In the genomic region with DNA sequence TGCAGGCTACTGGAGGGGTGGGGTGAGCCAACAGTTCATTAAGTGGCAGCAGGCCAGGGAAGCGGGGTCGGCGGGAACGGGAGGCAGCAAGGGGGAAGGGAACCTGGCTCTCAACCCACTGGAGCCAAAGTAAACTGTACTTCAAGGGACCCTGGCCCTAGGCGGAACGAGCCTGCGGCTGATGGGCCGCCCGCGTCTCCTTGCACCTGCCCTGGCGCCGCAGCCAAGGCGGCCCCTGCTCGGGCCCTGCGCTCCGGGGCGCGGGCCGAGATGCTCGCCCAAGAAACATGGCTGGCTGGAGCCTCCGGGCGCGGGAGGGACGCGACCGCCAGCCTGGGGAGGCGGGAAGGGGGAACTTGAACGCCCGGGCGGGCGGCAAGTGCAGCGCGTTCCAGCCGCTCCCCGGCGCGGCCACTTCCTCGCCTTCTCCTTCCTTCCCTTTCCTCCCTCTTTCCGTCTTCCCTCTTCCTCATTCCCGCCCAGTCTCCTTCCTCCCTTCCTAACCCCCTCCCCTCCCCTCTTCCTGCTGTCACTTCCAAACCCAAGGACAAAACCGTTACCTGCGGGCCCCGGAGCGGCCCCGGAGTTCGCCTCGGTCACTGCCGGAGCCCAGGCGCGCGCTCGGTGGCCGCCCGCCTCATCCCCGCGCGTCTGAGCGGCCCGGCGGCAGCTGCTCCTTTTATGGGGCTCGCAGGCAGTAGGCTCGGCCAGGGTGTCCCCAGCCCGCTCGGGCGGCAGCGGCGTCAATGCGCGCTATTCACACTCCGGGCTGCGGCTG, we compare ENCODE assay signal across 8 cellular contexts.
A peak's percentile ranks its signal among the peaks of the same experiment; 100 is the strongest.
DNase-seq lines count a peak whose midpoint lies in the region; ATAC-seq, FAIRE-seq and TF ChIP-seq lines count a peak whose summit lies in the region.
"Had no signal": no experiment of that assay in that cellular context is flagged by ENCODE, and none has a peak within 500 bp of the region (broad histone marks: within the 10 kb centered on the region; RNA-seq: fewer than 3 reads in every experiment).

No MANE protein-coding gene starts in this region.

- in situ Hi-C loops in IMR-90 (cut with MboI; ENCODE audit: low sequenced_read_pairs), result no loop called here

- WGBS in IMR-90 (ENCODE audit: extremely low coverage in 2 of 2, insufficient read length in 1 of 2), 2 experiments, result 5% methylated on average over 15 of the region's 71 CpGs; no CpG with 5 or more reads in 1 of the 2 experiments

- H3K9me3 ChIP-seq in IMR-90 (ENCODE audit: control insufficient read depth, insufficient read depth, low read length) (no peaks in the 10 kb centered on the region), endothelial cell of umbilical vein (replicated peaks; ENCODE audit: control insufficient read depth, insufficient read depth, low read length) (no peaks in the 10 kb centered on the region), lower lobe of right lung (no peaks in the 10 kb centered on the region), tibial artery (no peaks in the 10 kb centered on the region)

- H4K20me1 ChIP-seq in IMR-90 (ENCODE audit: insufficient read depth, low read length) (peaks cover 12% of the 10 kb centered on the region; the same call in 1 of the 2 replicates), endothelial cell of umbilical vein (replicated peaks; ENCODE audit: control insufficient read depth, extremely low read depth, insufficient read depth, low read length) (peaks cover 5% of the 10 kb centered on the region)

- dilution Hi-C loops in IMR-90 (cut with HindIII; ENCODE audit: low sequenced_read_pairs, unreplicated experiment), result no loop called here
- dilution Hi-C loops in endothelial cell of umbilical vein (cut with MboI; ENCODE audit: extremely low pct_ligation_motif_present, low sequenced_read_pairs), result no loop called here

- TF ChIP-seq CTCF in IMR-90 (conservative IDR thresholded peaks at IDR 0.05; ENCODE audit: low read depth, low read length) (no peak), endothelial cell of umbilical vein (IDR thresholded peaks at IDR 0.05; ENCODE audit: extremely low read depth in 1 of 2, insufficient read depth in 1 of 2, low read depth in 1 of 2, low read length in 2 of 2) (no peak), lower lobe of right lung (IDR thresholded peaks at IDR 0.05) (no peak), tibial artery (IDR thresholded peaks at IDR 0.05) (no peak)

- no peaks in the 10 kb centered on the region for H3K9me1 ChIP-seq in IMR-90 (ENCODE audit: insufficient read depth, low read length)
- no peaks in the 10 kb centered on the region for H3K9me1 ChIP-seq in endothelial cell of umbilical vein (replicated peaks; ENCODE audit: control insufficient read depth, extremely low read depth, insufficient read depth, low read length)

- H2AK9ac ChIP-seq in IMR-90 (replicated peaks; ENCODE audit: low read depth, low read length, poor library complexity), result peak overlapping the region; percentile 55

- H3K18ac ChIP-seq in IMR-90 (ENCODE audit: low read depth, low read length), result no peak overlapping the region; the same call in 1 of the 2 replicates

- no peak for TF ChIP-seq POLR2A in IMR-90 (IDR thresholded peaks at IDR 0.05; ENCODE audit: low read depth, low read length)
- TF ChIP-seq POLR2A in endothelial cell of umbilical vein (IDR thresholded peaks at IDR 0.05; ENCODE audit: low read depth, low read length), result no peak

- H2BK120ac ChIP-seq in IMR-90 (ENCODE audit: low read depth, low read length), result peak overlapping the region; percentile 38; the same call in 1 of the 2 replicates

- H3K14ac ChIP-seq in IMR-90 (replicated peaks; ENCODE audit: low read depth, low read length), result no peak overlapping the region

- no peaks in the 10 kb centered on the region for H3K36me3 ChIP-seq in IMR-90 (ENCODE audit: control insufficient read depth, insufficient read depth, low read length)
- H3K36me3 ChIP-seq in endothelial cell of umbilical vein (ENCODE audit: control insufficient read depth in 2 of 2, extremely low read depth in 1 of 2, insufficient read depth in 2 of 2, low read length in 2 of 2), result no peaks in the 10 kb centered on the region
- H3K36me3 ChIP-seq in lower lobe of right lung, result no peaks in the 10 kb centered on the region
- no peaks in the 10 kb centered on the region for H3K36me3 ChIP-seq in tibial artery

- no peak overlapping the region for H2BK5ac ChIP-seq in IMR-90 (ENCODE audit: low read depth, low read length, poor library complexity, severe bottlenecking)

- no peak overlapping the region; the same call in 1 of the 2 replicates for H3K27ac ChIP-seq in IMR-90 (ENCODE audit: insufficient read depth, low read length)
- H3K27ac ChIP-seq in endothelial cell of umbilical vein (ENCODE audit: insufficient read depth, low read depth, low read length), result no peak overlapping the region
- H3K27ac ChIP-seq in lower lobe of right lung, result no peak overlapping the region
- peak overlapping the region; percentile 62 to 70 for H3K27ac ChIP-seq in tibial artery

- H3K79me2 ChIP-seq in endothelial cell of umbilical vein (ENCODE audit: control insufficient read depth, insufficient read depth, low read length), result no peaks in the 10 kb centered on the region

- peak overlapping the region; percentile 63 for H3K4me3 ChIP-seq in IMR-90 (ENCODE audit: insufficient read depth, low read depth, low read length)
- H3K4me3 ChIP-seq in endothelial cell of umbilical vein (replicated peaks in 1 of 3; ENCODE audit: insufficient read depth in 1 of 3, low read depth in 1 of 3, low read length in 3 of 3), result peak overlapping the region in 2 of 3 experiments; percentile 21 to 40
- peak overlapping the region; percentile 51 for H3K4me3 ChIP-seq in lower lobe of right lung
- H3K4me3 ChIP-seq in tibial artery, result peak overlapping the region; percentile 58 to 80

- H4K8ac ChIP-seq in IMR-90 (ENCODE audit: low read depth in 2 of 2, low read length in 2 of 2), result peak overlapping the region in 1 of 2 experiments; percentile 28; a peak in 1 of 4 replicates

- no peak overlapping the region for H2BK20ac ChIP-seq in IMR-90 (ENCODE audit: low read depth, low read length)

- H3K4me1 ChIP-seq in IMR-90 (ENCODE audit: control insufficient read depth, insufficient read depth, low read length) (peaks cover 9% of the 10 kb centered on the region), endothelial cell of umbilical vein (ENCODE audit: control insufficient read depth, extremely low read depth, insufficient read depth, low read length) (peaks cover 2% of the 10 kb centered on the region), lower lobe of right lung (peaks cover 13% of the 10 kb centered on the region), tibial artery (peaks cover 0 to 20% (median 10%) of the 10 kb centered on the region in 4 donors)

- CTCF ChIA-PET in IMR-90 (lab: Yijun Ruan, JAX), result no interaction called here
- CTCF ChIA-PET in endothelial cell of umbilical vein (lab: Charles Lee), result interaction anchor here (1.2 to 2.4 kb wide), 3 partner anchors 9 to 14 kb away, joined by 3 to 7 read pairs (median 4); no protein-coding TSS in a partner anchor

- no peak overlapping the region; the same call in 1 of the 2 replicates for H4K91ac ChIP-seq in IMR-90 (ENCODE audit: insufficient read depth, low read depth, low read length)

- intact Hi-C loops in IMR-90 (cut with micrococcal nuclease), result no loop called here
- intact Hi-C loops in endothelial cell of umbilical vein (cut with micrococcal nuclease), result no loop called here
- intact Hi-C loops in lower lobe of right lung (cut with DNase I), result no loop called here
- intact Hi-C loops in tibial artery (cut with DNase I; ENCODE audit: low total_unique reads), result no loop called here

- no peak for TF ChIP-seq RAD21 in IMR-90 (IDR thresholded peaks at IDR 0.05; ENCODE audit: low read length)

- DNase-seq in IMR-90, result no peak
- no peak for DNase-seq in endothelial cell of umbilical vein (ENCODE audit: low read depth, low spot score)
- DNase-seq in lower lobe of right lung, result peak; percentile 38
- peak in 1 of 2 donors; percentile 68 for DNase-seq in tibial artery
- no peak for DNase-seq in dermis blood vessel endothelial cell
- no peak for DNase-seq in activated CD4-positive, CD25-positive, alpha-beta regulatory T cell (lab: John Stamatoyannopoulos, UW)
- DNase-seq: activated CD8-positive, alpha-beta memory T cell treated with anti-CD3 and anti-CD28 coated beads, Interleukin-2, amount 10 ng/mL, durations not matched to agents 7 days and 5 days had no signal

- peak; percentile 83 for ATAC-seq in IMR-90 (ENCODE audit: low read depth)
- peak; percentile 60 to 68 for ATAC-seq in lower lobe of right lung
- no peak for ATAC-seq in HG02642 (IDR thresholded peaks at IDR 0.05; ENCODE audit: poor library complexity, unreplicated experiment)
- ATAC-seq: activated CD8-positive, alpha-beta memory T cell treated with anti-CD3 and anti-CD28 coated beads, Interleukin-2, amount 10 ng/mL, durations not matched to agents 7 days and 5 days had no signal

- 0 out of 2 replicates have a peak overlapping the region, but pooled peaks have one; percentile 49 for H3K4ac ChIP-seq in IMR-90 (ENCODE audit: low read depth, low read length)

- no peak overlapping the region for H3K23ac ChIP-seq in IMR-90 (ENCODE audit: low read depth, low read length)

- H2AFZ ChIP-seq in IMR-90 (replicated peaks; ENCODE audit: low read length, poor library complexity), result peak overlapping the region; percentile 84
- H2AFZ ChIP-seq in endothelial cell of umbilical vein (ENCODE audit: low read depth, low read length), result no peak overlapping the region

- H3K27me3 ChIP-seq in IMR-90 (ENCODE audit: control insufficient read depth, insufficient read depth, low read length) (no peaks in the 10 kb centered on the region), endothelial cell of umbilical vein (ENCODE audit: control insufficient read depth in 2 of 2, insufficient read depth in 2 of 2, low read length in 2 of 2) (peaks cover 0 to 12% of the 10 kb centered on the region in 2 experiments), lower lobe of right lung (ENCODE audit: low read depth) (peaks cover 4% of the 10 kb centered on the region), tibial artery (no peaks in the 10 kb centered on the region)

- no peak overlapping the region for H2AK5ac ChIP-seq in IMR-90 (ENCODE audit: low read depth, low read length)

- H3K56ac ChIP-seq in IMR-90 (ENCODE audit: extremely low read depth, insufficient read depth, low read length), result no peak overlapping the region

- FAIRE-seq in endothelial cell of umbilical vein (lab: Jason Lieb, UNC), result no peak

- no peak overlapping the region for H2BK15ac ChIP-seq in IMR-90 (ENCODE audit: low read depth, low read length)

- peaks cover 13 to 32% of the 10 kb centered on the region in 2 experiments; a peak in 3 of 4 replicates for H3K79me1 ChIP-seq in IMR-90 (ENCODE audit: low read depth in 1 of 2, low read length in 2 of 2)

- no peak overlapping the region for H4K5ac ChIP-seq in IMR-90 (ENCODE audit: low read depth, low read length)

- POLR2A ChIA-PET in IMR-90 (lab: Charles Lee; ENCODE audit: unreplicated experiment) (no interaction called here), endothelial cell of umbilical vein (lab: Charles Lee) (no interaction called here)

- H3K4me2 ChIP-seq in IMR-90 (ENCODE audit: low read depth, low read length) (peak overlapping the region; percentile 86), endothelial cell of umbilical vein (ENCODE audit: insufficient read depth, low read length) (peak overlapping the region; percentile 49)

- H3K9ac ChIP-seq in IMR-90 (ENCODE audit: low read depth, low read length), result peak overlapping the region; percentile 58
- no peak overlapping the region for H3K9ac ChIP-seq in endothelial cell of umbilical vein (replicated peaks; ENCODE audit: extremely low read depth, insufficient read depth, low read length)

- BruUV-seq in IMR-90 (replicated peaks; lab: Mats Ljungman, UMichigan), result no TSS peak
- no TSS peak for BruUV-seq in endothelial cell of umbilical vein (replicated peaks; lab: Mats Ljungman, UMichigan)

Comparison
In these comparisons a context has a peak if more than half of its experiments do, and no peak if none do; other contexts are left out.
1. H3K27ac ChIP-seq: peak in tibial artery (2 of 2); none in IMR-90 (single experiment), endothelial cell of umbilical vein (single experiment) and lower lobe of right lung (single experiment).
2. Peak in every context shown above with its lines, with median percentiles within 50 percentile points of each other: H3K4me3 ChIP-seq.